In genomic region chr16:48555597-48555996, GRCh38 we compare ENCODE assay signal across 17 cellular contexts. TPM values are rescaled to one million over a fixed set of nuclear protein-coding genes. Genes with fewer than 3 reads are reported as not detected.
DNase-seq lines count a peak whose midpoint lies in the region; ATAC-seq, FAIRE-seq and TF ChIP-seq lines count a peak whose summit lies in the region.
"Had no signal": no experiment of that assay in that cellular context is flagged by ENCODE, and none has a peak within 500 bp of the region (broad histone marks: within the 10 kb centered on the region; RNA-seq: fewer than 3 reads in every experiment).

No MANE protein-coding gene starts in this region.

- no peak overlapping the region for H3K4me2 ChIP-seq in PC-9
- H3K4me2 ChIP-seq: hepatocyte, KMS-11 had no signal

- no peak for DNase-seq in CD4-positive, alpha-beta T cell
- DNase-seq in Caco-2 (no peak), PC-9 (no peak), GM12891 (ENCODE audit: insufficient read length, low spot score) (no peak), HK-2 (ENCODE audit: unreplicated experiment) (no peak)
- DNase-seq in activated T-helper 2 cell treated with anti-CD3 and anti-CD28 coated beads, Interferon-gamma antibody, Interleukin-2, Interleukin-4, amounts not matched to agents 10 μg/mL and 5 μg/mL and 100 μg/mL, durations not matched to agents 14 hours and 24 hours and 36 hours (ENCODE audit: low spot score): no peak
- no peak for DNase-seq in naive thymus-derived CD8-positive, alpha-beta T cell
- DNase-seq: caudate nucleus; endodermal cell; NCI-H1105 treated with DMSO at 0.1 percent for 48 hours; stimulated activated CD4-positive, alpha-beta T cell treated with anti-CD3 and anti-CD28 coated beads, Interleukin-4, amount 100 ng/mL, for 24 hours; stimulated activated CD8-positive, alpha-beta memory T cell treated with anti-CD3 and anti-CD28 coated beads, Interleukin-4, amount 100 ng/mL, for 48 hours had no signal

- no peaks in the 10 kb centered on the region for H3K27me3 Mint-ChIP-seq in CD4-positive, alpha-beta T cell
- no peaks in the 10 kb centered on the region for H3K27me3 Mint-ChIP-seq in Caco-2 (ENCODE audit: insufficient read depth, unreplicated experiment)
- no peaks in the 10 kb centered on the region for H3K27me3 Mint-ChIP-seq in activated T-helper 2 cell treated with anti-CD3 and anti-CD28 coated beads, Interferon-gamma antibody, Interleukin-2, Interleukin-4, amounts not matched to agents 10 μg/mL and 5 μg/mL and 100 μg/mL, durations not matched to agents 14 hours and 24 hours and 36 hours (ENCODE audit: low read depth)
- no peaks in the 10 kb centered on the region for H3K27me3 Mint-ChIP-seq in naive thymus-derived CD8-positive, alpha-beta T cell
- H3K27me3 Mint-ChIP-seq: B cell had no signal

- no peak overlapping the region for H3K27ac ChIP-seq in CD4-positive, alpha-beta T cell (ENCODE audit: low read depth, low read length)
- no peak overlapping the region for H3K27ac ChIP-seq in PC-9
- H3K27ac ChIP-seq: hepatocyte, parathyroid adenoma had no signal

- H4K20me1 ChIP-seq in PC-9 (ENCODE audit: insufficient read depth): peaks cover 27% of the 10 kb centered on the region

- H3K36me3 Mint-ChIP-seq in CD4-positive, alpha-beta T cell (ENCODE audit: low read depth): peaks cover 76% of the 10 kb centered on the region
- peaks cover 82% of the 10 kb centered on the region for H3K36me3 Mint-ChIP-seq in Caco-2 (ENCODE audit: insufficient read depth, unreplicated experiment)
- H3K36me3 Mint-ChIP-seq in activated T-helper 2 cell treated with anti-CD3 and anti-CD28 coated beads, Interferon-gamma antibody, Interleukin-2, Interleukin-4, amounts not matched to agents 10 μg/mL and 5 μg/mL and 100 μg/mL, durations not matched to agents 14 hours and 24 hours and 36 hours (ENCODE audit: low read depth): peaks cover 64% of the 10 kb centered on the region
- H3K36me3 Mint-ChIP-seq in naive thymus-derived CD8-positive, alpha-beta T cell: peaks cover 8 to 52% (median 12%) of the 10 kb centered on the region in 3 donors

- H3K4me1 ChIP-seq in Caco-2 (no peaks in the 10 kb centered on the region), PC-9 (replicated peaks; ENCODE audit: insufficient read depth) (no peaks in the 10 kb centered on the region)
- H3K4me1 ChIP-seq: parathyroid adenoma had no signal

- H3K27ac Mint-ChIP-seq in CD4-positive, alpha-beta T cell: peak overlapping the region; percentile 8
- peak overlapping the region; percentile 9 for H3K27ac Mint-ChIP-seq in Caco-2 (ENCODE audit: unreplicated experiment)
- H3K27ac Mint-ChIP-seq in activated T-helper 2 cell treated with anti-CD3 and anti-CD28 coated beads, Interferon-gamma antibody, Interleukin-2, Interleukin-4, amounts not matched to agents 10 μg/mL and 5 μg/mL and 100 μg/mL, durations not matched to agents 14 hours and 24 hours and 36 hours: peak overlapping the region; percentile 83
- peak overlapping the region in 9 of 10 donors; percentile 49 to 94 (median 77) for H3K27ac Mint-ChIP-seq in naive thymus-derived CD8-positive, alpha-beta T cell
- H3K27ac Mint-ChIP-seq: B cell had no signal

- no peak overlapping the region for H3K4me3 Mint-ChIP-seq in CD4-positive, alpha-beta T cell
- H3K4me3 Mint-ChIP-seq in Caco-2 (ENCODE audit: unreplicated experiment): no peak overlapping the region
- H3K4me3 Mint-ChIP-seq in activated T-helper 2 cell treated with anti-CD3 and anti-CD28 coated beads, Interferon-gamma antibody, Interleukin-2, Interleukin-4, amounts not matched to agents 10 μg/mL and 5 μg/mL and 100 μg/mL, durations not matched to agents 14 hours and 24 hours and 36 hours (ENCODE audit: low read depth): peak overlapping the region; percentile 9
- H3K4me3 Mint-ChIP-seq in naive thymus-derived CD8-positive, alpha-beta T cell: peak overlapping the region in 9 of 10 donors; percentile 19 to 83 (median 63)
- H3K4me3 Mint-ChIP-seq: B cell, endodermal cell had no signal

- no peaks in the 10 kb centered on the region for H3K9me3 Mint-ChIP-seq in CD4-positive, alpha-beta T cell
- no peaks in the 10 kb centered on the region for H3K9me3 Mint-ChIP-seq in Caco-2 (ENCODE audit: unreplicated experiment)
- H3K9me3 Mint-ChIP-seq in activated T-helper 2 cell treated with anti-CD3 and anti-CD28 coated beads, Interferon-gamma antibody, Interleukin-2, Interleukin-4, amounts not matched to agents 10 μg/mL and 5 μg/mL and 100 μg/mL, durations not matched to agents 14 hours and 24 hours and 36 hours: no peaks in the 10 kb centered on the region
- H3K9me3 Mint-ChIP-seq in naive thymus-derived CD8-positive, alpha-beta T cell: no peaks in the 10 kb centered on the region
- H3K9me3 Mint-ChIP-seq: endodermal cell had no signal

- FAIRE-seq in GM12891 (lab: Jason Lieb, UNC): no peak

- intact Hi-C loops in CD4-positive, alpha-beta T cell (cut with DNase I, micrococcal nuclease): loop anchor here (5.0 kb wide), 2 partner anchors 57 to 67 kb away; partner anchors contain the start of gene N4BP1 (in 1 of the 2)
- intact Hi-C loops in Caco-2 (cut with micrococcal nuclease; ENCODE audit: unreplicated experiment) (loop anchor here (2.0 kb wide), 1 partner anchor 67 kb away; no protein-coding TSS in a partner anchor), PC-9 (cut with micrococcal nuclease; ENCODE audit: unreplicated experiment) (no loop called here)
- intact Hi-C loops in activated T-helper 2 cell treated with anti-CD3 and anti-CD28 coated beads, Interferon-gamma antibody, Interleukin-2, Interleukin-4, amounts not matched to agents 10 μg/mL and 5 μg/mL and 100 μg/mL, durations not matched to agents 14 hours and 24 hours and 36 hours (cut with micrococcal nuclease): loop anchor here (5.0 kb wide), 2 partner anchors 168 to 188 kb away; partner anchors contain the start of gene SIAH1

- no peak overlapping the region for H2AFZ ChIP-seq in PC-9
- H2AFZ ChIP-seq: hepatocyte, parathyroid adenoma had no signal

- peaks cover 68% of the 10 kb centered on the region for H3K4me1 Mint-ChIP-seq in CD4-positive, alpha-beta T cell (ENCODE audit: low read depth)
- no peaks in the 10 kb centered on the region for H3K4me1 Mint-ChIP-seq in Caco-2 (ENCODE audit: low read depth, unreplicated experiment)
- H3K4me1 Mint-ChIP-seq in activated T-helper 2 cell treated with anti-CD3 and anti-CD28 coated beads, Interferon-gamma antibody, Interleukin-2, Interleukin-4, amounts not matched to agents 10 μg/mL and 5 μg/mL and 100 μg/mL, durations not matched to agents 14 hours and 24 hours and 36 hours (ENCODE audit: low read depth): peaks cover 69% of the 10 kb centered on the region
- H3K4me1 Mint-ChIP-seq in naive thymus-derived CD8-positive, alpha-beta T cell: peaks cover 38 to 74% (median 63%) of the 10 kb centered on the region in 4 donors

- POLR2A ChIA-PET in CD4-positive, alpha-beta T cell (lab: Charles Lee): no interaction called here
- POLR2A ChIA-PET in Caco-2 (lab: Charles Lee) (no interaction called here), PC-9 (lab: Charles Lee; ENCODE audit: unreplicated experiment) (no interaction called here)
- POLR2A ChIA-PET in naive thymus-derived CD8-positive, alpha-beta T cell (lab: Charles Lee): no interaction called here

- no peak for TF ChIP-seq CTCF in CD4-positive, alpha-beta T cell (IDR thresholded peaks at IDR 0.05)
- TF ChIP-seq CTCF in Caco-2 (IDR thresholded peaks at IDR 0.05; ENCODE audit: insufficient read depth in 1 of 2, low read depth in 1 of 2, low read length in 1 of 2, severe bottlenecking in 1 of 2, unreplicated experiment in 1 of 2) (no peak), PC-9 (conservative IDR thresholded peaks at IDR 0.05) (no peak)

- H3K9me2 ChIP-seq in PC-9 (ENCODE audit: insufficient read depth): no peaks in the 10 kb centered on the region

- BruUV-seq in Caco-2 (replicated peaks; lab: Mats Ljungman, UMichigan) (no TSS peak), PC-9 (replicated peaks; lab: Mats Ljungman, UMichigan) (no TSS peak)

- CTCF ChIA-PET in CD4-positive, alpha-beta T cell (lab: Charles Lee): interaction anchor here (9.9 kb wide), 1 partner anchor 68 kb away, joined by 73 read pairs; no protein-coding TSS in a partner anchor
- CTCF ChIA-PET in Caco-2 (lab: Charles Lee): no interaction called here
- CTCF ChIA-PET in PC-9 (lab: Charles Lee): no interaction called here

- peaks cover 58% of the 10 kb centered on the region for H3K79me2 ChIP-seq in PC-9 (ENCODE audit: low read depth)

- no peaks in the 10 kb centered on the region for H3K9me3 ChIP-seq in CD4-positive, alpha-beta T cell (ENCODE audit: control insufficient read depth, low read length)
- no peaks in the 10 kb centered on the region for H3K9me3 ChIP-seq in Caco-2
- H3K9me3 ChIP-seq in PC-9 (ENCODE audit: insufficient read depth, low read depth): no peaks in the 10 kb centered on the region
- H3K9me3 ChIP-seq: tibial nerve had no signal

- ATAC-seq in CD4-positive, alpha-beta T cell (ENCODE audit: poor library complexity): no peak
- ATAC-seq in naive thymus-derived CD8-positive, alpha-beta T cell: peak in 1 of 2 donors; percentile 31

- H3K36me3 ChIP-seq in Caco-2 (ENCODE audit: control insufficient read depth, insufficient read depth, low read length) (peaks cover 1% of the 10 kb centered on the region), PC-9 (ENCODE audit: low read depth) (peaks cover 8% of the 10 kb centered on the region; the same call in 1 of the 2 replicates)

- H3F3A ChIP-seq in PC-9 (ENCODE audit: insufficient read depth, low read depth): peaks cover 4% of the 10 kb centered on the region; the same call in 1 of the 2 replicates

- no peaks in the 10 kb centered on the region for H3K27me3 ChIP-seq in CD4-positive, alpha-beta T cell (ENCODE audit: control insufficient read depth, insufficient read depth, low read length)
- no peaks in the 10 kb centered on the region for H3K27me3 ChIP-seq in Caco-2 (replicated peaks; ENCODE audit: control insufficient read depth, insufficient read depth, low read length)
- H3K27me3 ChIP-seq in PC-9 (ENCODE audit: insufficient read depth, low read depth): no peaks in the 10 kb centered on the region
- H3K27me3 ChIP-seq: hepatocyte, tibial nerve had no signal

- no peak for TF ChIP-seq POLR2A in GM12891 (IDR thresholded peaks at IDR 0.05; ENCODE audit: low read depth, low read length)

- no peak overlapping the region for H3K4me3 ChIP-seq in Caco-2 (ENCODE audit: low read depth, low read length)
- H3K4me3 ChIP-seq in PC-9: no peak overlapping the region
- H3K4me3 ChIP-seq: hepatocyte, tibial nerve had no signal

TF ChIP-seq in GM12891, 5 proteins besides CTCF, POLR2A, EP300 and RAD21 (continues in another document):
- no peak for TF ChIP-seq SPI1 (IDR thresholded peaks at IDR 0.05; ENCODE audit: low read depth, low read length)
- TF ChIP-seq POU2F2 (IDR thresholded peaks at IDR 0.05; ENCODE audit: low read depth, low read length): no peak
- TF ChIP-seq POLR2AphosphoS5 (IDR thresholded peaks at IDR 0.05; ENCODE audit: low read depth, low read length): no peak
- TF ChIP-seq TAF1 (IDR thresholded peaks at IDR 0.05; ENCODE audit: low read depth, low read length): no peak

RNA-seq across cellular contexts. Expression of gene N4BP1, which starts 54.4 kb away (rescaled TPM):
- total RNA-seq in CD4-positive, alpha-beta T cell: 100 to 1,000 TPM; 122 to 125 TPM
- total RNA-seq in Caco-2 (2022) (44.8 and 46.9 TPM in 2 replicates), PC-9 (2021) (21.6 and 23.8 TPM in 2 replicates)
- 34.3 and 40.3 TPM in 2 replicates for total RNA-seq in activated T-helper 2 cell treated with anti-CD3 and anti-CD28 coated beads, Interferon-gamma antibody, Interleukin-2, Interleukin-4, amounts not matched to agents 10 μg/mL and 5 μg/mL and 100 μg/mL, durations not matched to agents 14 hours and 24 hours and 36 hours
- 10 to 100 TPM; 79.2 to 85.1 TPM for total RNA-seq in naive thymus-derived CD8-positive, alpha-beta T cell
- 10 to 100 TPM; 20.1 to 48.4 (median 31.9) TPM for polyA plus RNA-seq in naive thymus-derived CD8-positive, alpha-beta T cell
- 17.1 TPM for polyA plus RNA-seq in GM12891 (2012; ENCODE audit: low read depth, missing spikeins)

Comparison
In these comparisons a context has a peak if more than half of its experiments do, and no peak if none do; other contexts are left out.
1. H3K27ac Mint-ChIP-seq: peak in every context shown above with its lines; median percentile 83 in activated T-helper 2 cell treated with anti-CD3 and anti-CD28 coated beads, Interferon-gamma antibody, Interleukin-2, Interleukin-4, amounts not matched to agents 10 μg/mL and 5 μg/mL and 100 μg/mL, durations not matched to agents 14 hours and 24 hours and 36 hours; 77 in naive thymus-derived CD8-positive, alpha-beta T cell; 9 in Caco-2; 8 in CD4-positive, alpha-beta T cell.
2. H3K4me3 Mint-ChIP-seq: peak in activated T-helper 2 cell treated with anti-CD3 and anti-CD28 coated beads, Interferon-gamma antibody, Interleukin-2, Interleukin-4, amounts not matched to agents 10 μg/mL and 5 μg/mL and 100 μg/mL, durations not matched to agents 14 hours and 24 hours and 36 hours (single experiment) and naive thymus-derived CD8-positive, alpha-beta T cell (9 of 10); none in CD4-positive, alpha-beta T cell (single experiment) and Caco-2 (single experiment).